Comparison of ENCODE assay signal across 16 cellular contexts in genomic region chr9:125820100-125820804, GRCh38.
DNase-seq lines count a peak whose midpoint lies in the region; ATAC-seq, FAIRE-seq and TF ChIP-seq lines count a peak whose summit lies in the region.
"Had no signal": no experiment of that assay in that cellular context is flagged by ENCODE, and none has a peak within 500 bp of the region (broad histone marks: within the 10 kb centered on the region; RNA-seq: fewer than 3 reads in every experiment).

No MANE protein-coding gene starts in this region.

- H3K27ac Mint-ChIP-seq in central memory CD8-positive, alpha-beta T cell (ENCODE audit: low read depth) = no peak overlapping the region
- no peak overlapping the region for H3K27ac Mint-ChIP-seq in activated T-helper 1 cell treated with anti-CD3 and anti-CD28 coated beads, Interleukin-12 subunit alpha, Interleukin-12 subunit beta, Interleukin-2, Interleukin-4 antibody, amounts not matched to agents 30 ng/mL and 10 ng/mL and 1 ng/mL, durations not matched to agents 14 hours and 24 hours and 36 hours
- H3K27ac Mint-ChIP-seq: activated CD8-positive, alpha-beta T cell treated with anti-CD3 and anti-CD28 coated beads for 36 hours; stimulated activated naive CD8-positive, alpha-beta T cell treated with anti-CD3 and anti-CD28 coated beads, Interleukin-15, Interleukin-2, amounts not matched to agents 100 ng/mL and 50 ng/mL, for 24 hours; T-helper 17 cell had no signal

- DNase-seq in GM12891 (ENCODE audit: insufficient read length, low spot score) (no peak), LHCN-M2 (ENCODE audit: low read depth) (peak; percentile 39), spleen (no peak), SIG-M5 (lab: John Stamatoyannopoulos, UW) (no peak), ureter (ENCODE audit: low spot score) (no peak)
- DNase-seq in central memory CD8-positive, alpha-beta T cell (ENCODE audit: low spot score in 2 of 2) = no peak
- no peak for DNase-seq in activated T-helper 1 cell treated with anti-CD3 and anti-CD28 coated beads, Interleukin-12 subunit alpha, Interleukin-12 subunit beta, Interleukin-2, Interleukin-4 antibody, amounts not matched to agents 30 ng/mL and 10 ng/mL and 1 ng/mL, durations not matched to agents 14 hours and 24 hours and 36 hours (ENCODE audit: low spot score)
- DNase-seq: activated CD8-positive, alpha-beta T cell treated with anti-CD3 and anti-CD28 coated beads for 36 hours; effector CD8-positive, alpha-beta T cell; islet precursor cell; NCI-H226; T-helper 17 cell had no signal

- no peak overlapping the region for H3K4me3 Mint-ChIP-seq in central memory CD8-positive, alpha-beta T cell
- no peak overlapping the region for H3K4me3 Mint-ChIP-seq in activated T-helper 1 cell treated with anti-CD3 and anti-CD28 coated beads, Interleukin-12 subunit alpha, Interleukin-12 subunit beta, Interleukin-2, Interleukin-4 antibody, amounts not matched to agents 30 ng/mL and 10 ng/mL and 1 ng/mL, durations not matched to agents 14 hours and 24 hours and 36 hours
- H3K4me3 Mint-ChIP-seq: activated CD8-positive, alpha-beta T cell treated with anti-CD3 and anti-CD28 coated beads for 36 hours; stimulated activated naive CD8-positive, alpha-beta T cell treated with anti-CD3 and anti-CD28 coated beads, Interleukin-15, Interleukin-2, amounts not matched to agents 100 ng/mL and 50 ng/mL, for 24 hours; T-helper 17 cell had no signal

- 50 to 69% (median 62%) methylated on average over 4 of the region's 4 CpGs for WGBS in spleen, 5 donors

- TF ChIP-seq CTCF in spleen (IDR thresholded peaks at IDR 0.05 in 8 of 11, conservative IDR thresholded peaks at IDR 0.05 in 3 of 11) = no peak

- H3K36me3 Mint-ChIP-seq in central memory CD8-positive, alpha-beta T cell (ENCODE audit: insufficient read depth) = peaks cover 2% of the 10 kb centered on the region
- H3K36me3 Mint-ChIP-seq in activated T-helper 1 cell treated with anti-CD3 and anti-CD28 coated beads, Interleukin-12 subunit alpha, Interleukin-12 subunit beta, Interleukin-2, Interleukin-4 antibody, amounts not matched to agents 30 ng/mL and 10 ng/mL and 1 ng/mL, durations not matched to agents 14 hours and 24 hours and 36 hours (ENCODE audit: low read depth) = peaks cover 1% of the 10 kb centered on the region

- H3K9me3 ChIP-seq in muscle layer of colon (ENCODE audit: low read length) = no peaks in the 10 kb centered on the region
- H3K9me3 ChIP-seq in spleen = no peaks in the 10 kb centered on the region
- H3K9me3 ChIP-seq: BLaER1 had no signal

- peak; percentile 65 for FAIRE-seq in GM12891 (lab: Jason Lieb, UNC)
- FAIRE-seq: H1 had no signal

- no peaks in the 10 kb centered on the region for H3K36me3 ChIP-seq in muscle layer of colon (ENCODE audit: insufficient read depth, low read length)
- H3K36me3 ChIP-seq in spleen = no peaks in the 10 kb centered on the region
- H3K36me3 ChIP-seq: BLaER1 had no signal

- H3K27me3 ChIP-seq in muscle layer of colon (ENCODE audit: control insufficient read depth in 1 of 2, insufficient read depth in 2 of 2, low read length in 2 of 2) (no peaks in the 10 kb centered on the region), spleen (replicated peaks in 1 of 7) (no peaks in the 10 kb centered on the region)
- H3K27me3 ChIP-seq: BLaER1 had no signal

- H3K27ac ChIP-seq in muscle layer of colon (ENCODE audit: low read depth, low read length) (peak overlapping the region; percentile 56), spleen (no peak overlapping the region)
- H3K27ac ChIP-seq: BLaER1 had no signal

- H3K9ac ChIP-seq in muscle layer of colon (ENCODE audit: low read length) = no peak overlapping the region
- H3K9ac ChIP-seq: BLaER1 had no signal

- intact Hi-C loops in activated T-helper 1 cell treated with anti-CD3 and anti-CD28 coated beads, Interleukin-12 subunit alpha, Interleukin-12 subunit beta, Interleukin-2, Interleukin-4 antibody, amounts not matched to agents 30 ng/mL and 10 ng/mL and 1 ng/mL, durations not matched to agents 14 hours and 24 hours and 36 hours (cut with micrococcal nuclease) = no loop called here
- intact Hi-C loops in spleen (cut with DNase I; ENCODE audit: low total_unique reads) = no loop called here

- H3K27me3 Mint-ChIP-seq in central memory CD8-positive, alpha-beta T cell = no peaks in the 10 kb centered on the region
- H3K27me3 Mint-ChIP-seq in activated T-helper 1 cell treated with anti-CD3 and anti-CD28 coated beads, Interleukin-12 subunit alpha, Interleukin-12 subunit beta, Interleukin-2, Interleukin-4 antibody, amounts not matched to agents 30 ng/mL and 10 ng/mL and 1 ng/mL, durations not matched to agents 14 hours and 24 hours and 36 hours (ENCODE audit: insufficient read depth) = peaks cover 2% of the 10 kb centered on the region
- H3K27me3 Mint-ChIP-seq: activated CD8-positive, alpha-beta T cell treated with anti-CD3 and anti-CD28 coated beads for 36 hours; stimulated activated naive CD8-positive, alpha-beta T cell treated with anti-CD3 and anti-CD28 coated beads, Interleukin-15, Interleukin-2, amounts not matched to agents 100 ng/mL and 50 ng/mL, for 24 hours; T-helper 17 cell had no signal

- H3K4me1 Mint-ChIP-seq in central memory CD8-positive, alpha-beta T cell = peaks cover 21% of the 10 kb centered on the region
- peaks cover 15% of the 10 kb centered on the region for H3K4me1 Mint-ChIP-seq in activated T-helper 1 cell treated with anti-CD3 and anti-CD28 coated beads, Interleukin-12 subunit alpha, Interleukin-12 subunit beta, Interleukin-2, Interleukin-4 antibody, amounts not matched to agents 30 ng/mL and 10 ng/mL and 1 ng/mL, durations not matched to agents 14 hours and 24 hours and 36 hours (ENCODE audit: low read depth)

- no peaks in the 10 kb centered on the region for H3K9me3 Mint-ChIP-seq in central memory CD8-positive, alpha-beta T cell
- H3K9me3 Mint-ChIP-seq in activated T-helper 1 cell treated with anti-CD3 and anti-CD28 coated beads, Interleukin-12 subunit alpha, Interleukin-12 subunit beta, Interleukin-2, Interleukin-4 antibody, amounts not matched to agents 30 ng/mL and 10 ng/mL and 1 ng/mL, durations not matched to agents 14 hours and 24 hours and 36 hours = no peaks in the 10 kb centered on the region
- H3K9me3 Mint-ChIP-seq: activated CD8-positive, alpha-beta T cell treated with anti-CD3 and anti-CD28 coated beads for 36 hours; stimulated activated naive CD8-positive, alpha-beta T cell treated with anti-CD3 and anti-CD28 coated beads, Interleukin-15, Interleukin-2, amounts not matched to agents 100 ng/mL and 50 ng/mL, for 24 hours had no signal

- ATAC-seq in central memory CD8-positive, alpha-beta T cell (replicated peaks; ENCODE audit: extremely low read depth, poor library complexity, severe bottlenecking) = peak; percentile 22
- ATAC-seq: activated CD8-positive, alpha-beta T cell treated with anti-CD3 and anti-CD28 coated beads for 36 hours; T-helper 17 cell had no signal

- H3K4me3 ChIP-seq in muscle layer of colon (ENCODE audit: low read depth in 1 of 2, low read length in 2 of 2) = peak overlapping the region in 1 of 2 donors; percentile 7
- no peak overlapping the region for H3K4me3 ChIP-seq in spleen
- H3K4me3 ChIP-seq: BLaER1 had no signal

- TF ChIP-seq POLR2A in GM12891 (IDR thresholded peaks at IDR 0.05; ENCODE audit: low read depth, low read length) = no peak
- TF ChIP-seq POLR2A in spleen (IDR thresholded peaks at IDR 0.05) = no peak

- peaks cover 19% of the 10 kb centered on the region for H3K4me1 ChIP-seq in muscle layer of colon (ENCODE audit: insufficient read depth, low read length)
- H3K4me1 ChIP-seq in spleen = peaks cover 17 to 56% (median 48%) of the 10 kb centered on the region in 6 donors

TF ChIP-seq in GM12891, 5 proteins besides CTCF, POLR2A, EP300 and RAD21:
- no peak for TF ChIP-seq SPI1 (IDR thresholded peaks at IDR 0.05; ENCODE audit: low read depth, low read length)
- TF ChIP-seq POU2F2 (IDR thresholded peaks at IDR 0.05; ENCODE audit: low read depth, low read length) = no peak
- TF ChIP-seq TAF1 (IDR thresholded peaks at IDR 0.05; ENCODE audit: low read depth, low read length) = no peak
- no peak for TF ChIP-seq POLR2AphosphoS5 (IDR thresholded peaks at IDR 0.05; ENCODE audit: low read depth, low read length)
